Comparison of ENCODE assay signal across 1 cellular context in the genomic region with DNA sequence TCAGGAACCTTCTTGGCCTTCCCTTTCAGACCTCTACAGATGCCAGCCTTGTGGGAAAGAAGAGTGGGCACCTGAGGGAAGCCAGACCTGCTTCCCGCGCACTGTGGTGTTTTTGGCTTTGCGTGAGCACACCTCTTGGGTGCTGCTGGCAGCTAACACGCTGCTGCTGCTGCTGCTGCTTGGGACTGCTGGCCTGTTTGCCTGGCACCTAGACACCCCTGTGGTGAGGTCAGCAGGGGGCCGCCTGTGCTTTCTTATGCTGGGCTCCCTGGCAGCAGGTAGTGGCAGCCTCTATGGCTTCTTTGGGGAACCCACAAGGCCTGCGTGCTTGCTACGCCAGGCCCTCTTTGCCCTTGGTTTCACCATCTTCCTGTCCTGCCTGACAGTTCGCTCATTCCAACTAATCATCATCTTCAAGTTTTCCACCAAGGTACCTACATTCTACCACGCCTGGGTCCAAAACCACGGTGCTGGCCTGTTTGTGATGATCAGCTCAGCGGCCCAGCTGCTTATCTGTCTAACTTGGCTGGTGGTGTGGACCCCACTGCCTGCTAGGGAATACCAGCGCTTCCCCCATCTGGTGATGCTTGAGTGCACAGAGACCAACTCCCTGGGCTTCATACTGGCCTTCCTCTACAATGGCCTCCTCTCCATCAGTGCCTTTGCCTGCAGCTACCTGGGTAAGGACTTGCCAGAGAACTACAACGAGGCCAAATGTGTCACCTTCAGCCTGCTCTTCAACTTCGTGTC.
TF ChIP-seq lines count a peak whose summit lies in the region.

No MANE protein-coding gene starts in this region.

TF ChIP-seq in GM12891, 5 proteins besides CTCF, POLR2A, EP300 and RAD21:
- no peak for TF ChIP-seq TAF1 (IDR thresholded peaks at IDR 0.05; ENCODE audit: low read depth, low read length)
- no peak for TF ChIP-seq POLR2AphosphoS5 (IDR thresholded peaks at IDR 0.05; ENCODE audit: low read depth, low read length)
- no peak for TF ChIP-seq SPI1 (IDR thresholded peaks at IDR 0.05; ENCODE audit: low read depth, low read length)
- no peak for TF ChIP-seq POU2F2 (IDR thresholded peaks at IDR 0.05; ENCODE audit: low read depth, low read length)
- TF ChIP-seq PAX5 (IDR thresholded peaks at IDR 0.05; ENCODE audit: insufficient read depth, low read length, severe bottlenecking) = no peak
